In the genomic region with DNA sequence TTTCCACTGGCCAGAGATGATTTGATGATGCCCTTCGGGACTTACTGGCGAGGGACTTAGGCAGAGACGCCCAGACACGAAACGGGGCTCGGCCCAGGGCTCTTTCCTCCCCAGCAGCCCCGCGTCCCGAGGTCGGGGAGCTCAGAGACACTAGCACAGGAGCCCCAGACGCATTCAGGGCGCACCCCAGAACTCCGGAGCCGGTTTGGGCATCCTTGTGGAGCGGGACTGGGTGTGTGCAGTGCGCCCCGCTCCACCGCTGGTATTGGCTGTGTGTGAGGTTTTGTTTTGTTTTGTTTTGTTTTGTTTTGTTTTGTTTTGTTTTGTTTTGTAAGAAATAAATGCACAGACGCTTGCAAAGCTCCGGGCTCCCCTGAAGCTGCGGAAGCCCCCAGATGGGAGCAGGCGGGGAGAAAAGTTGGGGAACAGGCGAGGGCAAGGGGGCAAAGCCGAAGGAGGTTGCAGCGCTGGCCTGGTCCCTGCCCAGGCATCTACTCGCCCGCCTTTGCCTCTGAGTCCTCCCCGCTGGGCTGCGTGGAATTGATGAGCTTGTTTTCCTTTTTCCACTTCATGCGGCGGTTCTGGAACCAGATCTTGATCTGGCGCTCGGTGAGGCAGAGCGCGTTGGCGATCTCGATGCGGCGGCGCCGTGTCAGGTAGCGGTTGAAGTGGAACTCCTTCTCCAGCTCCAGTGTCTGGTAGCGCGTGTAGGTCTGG, we compare ENCODE assay signal across 16 cellular contexts. TPM values are rescaled to one million over a fixed set of nuclear protein-coding genes. Genes with fewer than 3 reads are reported as not detected.
DNase-seq lines count a peak whose midpoint lies in the region; ATAC-seq and TF ChIP-seq lines count a peak whose summit lies in the region.
"Had no signal": no experiment of that assay in that cellular context is flagged by ENCODE, and none has a peak within 500 bp of the region (broad histone marks: within the 10 kb centered on the region; RNA-seq: fewer than 3 reads in every experiment).

No MANE protein-coding gene starts in this region.

- peak overlapping the region; percentile 93 for H3K27ac ChIP-seq in AG04450 (ENCODE audit: low read depth, low read length)
- no peak overlapping the region for H3K27ac ChIP-seq in foreskin keratinocyte
- H3K27ac ChIP-seq in osteoblast (ENCODE audit: low read depth, low read length) = no peak overlapping the region

- no peaks in the 10 kb centered on the region for H3K9me3 Mint-ChIP-seq in stimulated activated naive CD8-positive, alpha-beta T cell treated with anti-CD3 and anti-CD28 coated beads, Interleukin-15, amount 100 ng/mL, for 72 hours
- H3K9me3 Mint-ChIP-seq: stimulated activated effector memory CD8-positive, alpha-beta T cell treated with anti-CD3 and anti-CD28 coated beads, Interleukin-12 subunit alpha, Interleukin-12 subunit beta, amount 100 ng/mL, for 72 hours had no signal

- H3K27me3 ChIP-seq in AG04450 (ENCODE audit: control insufficient read depth, insufficient read depth, low read length) (no peaks in the 10 kb centered on the region), foreskin keratinocyte (no peaks in the 10 kb centered on the region), osteoblast (ENCODE audit: insufficient read depth, low read length) (no peaks in the 10 kb centered on the region)

- H4K20me1 ChIP-seq in osteoblast (ENCODE audit: insufficient read depth, low read length) = peaks cover 9% of the 10 kb centered on the region

- no peak overlapping the region for H2AFZ ChIP-seq in osteoblast (ENCODE audit: low read length)

- TF ChIP-seq CTCF in AG04450 (IDR thresholded peaks at IDR 0.05; ENCODE audit: low read depth, low read length) (no peak), foreskin keratinocyte (conservative IDR thresholded peaks at IDR 0.05) (no peak), osteoblast (IDR thresholded peaks at IDR 0.05; ENCODE audit: extremely low read depth, low read depth, low read length) (no peak)

- peak overlapping the region; percentile 58 for H3K4me3 ChIP-seq in AG04450 (ENCODE audit: low read depth, low read length)
- H3K4me3 ChIP-seq in osteoblast (ENCODE audit: insufficient read depth, low read length) = no peak overlapping the region

- H3K4me2 ChIP-seq in osteoblast (ENCODE audit: insufficient read depth, low read length) = no peak overlapping the region

- H3K27ac Mint-ChIP-seq in stimulated activated naive CD8-positive, alpha-beta T cell treated with anti-CD3 and anti-CD28 coated beads, Interleukin-15, amount 100 ng/mL, for 72 hours = no peak overlapping the region
- H3K27ac Mint-ChIP-seq: stimulated activated effector memory CD8-positive, alpha-beta T cell treated with anti-CD3 and anti-CD28 coated beads, Interleukin-12 subunit alpha, Interleukin-12 subunit beta, amount 100 ng/mL, for 72 hours had no signal

- H3K36me3 ChIP-seq in osteoblast (ENCODE audit: insufficient read depth, low read length) = peaks cover 53% of the 10 kb centered on the region

- H3K9me3 ChIP-seq in AG04450 (ENCODE audit: control insufficient read depth, insufficient read depth, low read length) (no peaks in the 10 kb centered on the region; the same call in 1 of the 2 replicates), osteoblast (ENCODE audit: low read depth, low read length) (no peaks in the 10 kb centered on the region)

- no peak overlapping the region for H3K4me3 Mint-ChIP-seq in stimulated activated naive CD8-positive, alpha-beta T cell treated with anti-CD3 and anti-CD28 coated beads, Interleukin-15, amount 100 ng/mL, for 72 hours
- H3K4me3 Mint-ChIP-seq: stimulated activated effector memory CD8-positive, alpha-beta T cell treated with anti-CD3 and anti-CD28 coated beads, Interleukin-12 subunit alpha, Interleukin-12 subunit beta, amount 100 ng/mL, for 72 hours had no signal

- peaks cover 12% of the 10 kb centered on the region for H3K4me1 Mint-ChIP-seq in stimulated activated naive CD8-positive, alpha-beta T cell treated with anti-CD3 and anti-CD28 coated beads, Interleukin-15, amount 100 ng/mL, for 72 hours

- H3K4me1 ChIP-seq in foreskin keratinocyte (no peaks in the 10 kb centered on the region), osteoblast (ENCODE audit: insufficient read depth, low read length) (peaks cover 33% of the 10 kb centered on the region)

- H3K27me3 Mint-ChIP-seq in stimulated activated naive CD8-positive, alpha-beta T cell treated with anti-CD3 and anti-CD28 coated beads, Interleukin-15, amount 100 ng/mL, for 72 hours = peaks cover 79% of the 10 kb centered on the region

- POLR2A ChIA-PET in AG04450 (lab: Yijun Ruan, JAX) = interaction anchor here (0.6 to 3.3 kb wide), 6 partner anchors 10 to 946 kb away, joined by 3 to 21 read pairs (median 4); a partner anchor contains a TSS

- ATAC-seq in SK-N-SH treated with all-trans-retinoic acid at 6 μM for 48 hours = peak; percentile 4; the same call in 1 of the 3 replicates
- no peak for ATAC-seq in foreskin keratinocyte
- no peak for ATAC-seq in stimulated activated naive CD8-positive, alpha-beta T cell treated with anti-CD3 and anti-CD28 coated beads, Interleukin-15, amount 100 ng/mL, for 72 hours
- no peak for ATAC-seq in HG02970 (IDR thresholded peaks at IDR 0.05; ENCODE audit: low FRiP score, unreplicated experiment)
- no peak for ATAC-seq in HG02852 (IDR thresholded peaks at IDR 0.05; ENCODE audit: unreplicated experiment)
- ATAC-seq: stimulated activated effector memory CD8-positive, alpha-beta T cell treated with anti-CD3 and anti-CD28 coated beads, Interleukin-12 subunit alpha, Interleukin-12 subunit beta, amount 100 ng/mL, for 72 hours had no signal

- peaks cover 98% of the 10 kb centered on the region for H3K79me2 ChIP-seq in osteoblast (ENCODE audit: insufficient read depth, low read length)

- DNase-seq in AG04450 (ENCODE audit: low read depth, low spot score) = no peak
- peak; percentile 18 to 54 for DNase-seq in foreskin keratinocyte
- DNase-seq in osteoblast (ENCODE audit: insufficient read length, low spot score, missing footprints) = peak; percentile 80
- no peak for DNase-seq in stimulated activated naive CD8-positive, alpha-beta T cell treated with anti-CD3 and anti-CD28 coated beads, Interleukin-15, amount 100 ng/mL, for 72 hours
- no peak for DNase-seq in activated CD4-positive, alpha-beta T cell treated with anti-CD3 and anti-CD28 coated beads for 1 hour
- DNase-seq: activated CD4-positive, alpha-beta T cell treated with anti-CD3 and anti-CD28 coated beads, Interleukin-2, amount 50 U/mL, for 4 hours; foreskin melanocyte; GDM1; NCI-H1048; NK-92 treated with Interleukin-12 subunit alpha and Interleukin-12 subunit beta, amount 100 ng/mL, for 24 hours; SIG-M5; T1000 had no signal

- CTCF ChIA-PET in AG04450 (lab: Charles Lee) = interaction anchor here (0.6 to 7.8 kb wide), 16 partner anchors 8 to 1291 kb away, joined by 3 to 93 read pairs (median 10); a partner anchor contains a TSS

TF ChIP-seq in SK-N-SH treated with all-trans-retinoic acid at 6 μM for 48 hours, 23 proteins besides CTCF, POLR2A, EP300 and RAD21:
- TF ChIP-seq ISL1 (CRISPR knock-in tag; IDR thresholded peaks at IDR 0.05) = no peak

RNA-seq across cellular contexts. Expression of a gene that starts 1.8 kb away (rescaled TPM):
- polyA plus RNA-seq in AG04450 (2011; rRNA removed) (48.3 and 51.0 TPM in 2 replicates), foreskin keratinocyte (2.4 and 3.0 TPM in 2 replicates)
- polyA minus RNA-seq in AG04450 (2011; rRNA and poly(A)+ RNA removed) = 37.7 and 49.7 TPM in 2 replicates
- total RNA-seq in foreskin keratinocyte (3.8 and 4.3 TPM in 2 replicates), osteoblast (3.2 and 5.8 TPM in 2 replicates)

RNA-seq across cellular contexts. Expression of a gene that starts 2.2 kb away (rescaled TPM):
- polyA plus RNA-seq in AG04450 (2011; rRNA removed) = 1.2 and 1.3 TPM in 2 replicates
- 0.91 and 2.1 TPM in 2 replicates for polyA minus RNA-seq in AG04450 (2011; rRNA and poly(A)+ RNA removed)
- total RNA-seq in foreskin keratinocyte = 2.6 and 3.4 TPM in 2 replicates
- polyA plus RNA-seq in foreskin keratinocyte = 0.31 and 0.40 TPM in 2 replicates
- 5.0 and 7.6 TPM in 2 replicates for total RNA-seq in osteoblast

RNA-seq across cellular contexts. Expression of a gene that starts 7.1 kb away (rescaled TPM):
- polyA plus RNA-seq in AG04450 (2011; rRNA removed) = 1.6 and 1.9 TPM in 2 replicates
- polyA minus RNA-seq in AG04450 (2011; rRNA and poly(A)+ RNA removed) = 2.2 and 2.6 TPM in 2 replicates
- 1.2 and 2.1 TPM in 2 replicates for total RNA-seq in foreskin keratinocyte
- polyA plus RNA-seq in foreskin keratinocyte = 1.0 and 1.4 TPM in 2 replicates
- 3.5 and 4.0 TPM in 2 replicates for total RNA-seq in osteoblast

RNA-seq across cellular contexts. Expression of a gene that starts 11.2 kb away (rescaled TPM):
- polyA plus RNA-seq in AG04450 (2011; rRNA removed) (5.1 and 5.3 TPM in 2 replicates), foreskin keratinocyte (14.5 and 15.6 TPM in 2 replicates)
- 1.7 and 2.6 TPM in 2 replicates for polyA minus RNA-seq in AG04450 (2011; rRNA and poly(A)+ RNA removed)
- total RNA-seq in foreskin keratinocyte (13.1 and 13.3 TPM in 2 replicates), osteoblast (3.6 and 4.4 TPM in 2 replicates)

RNA-seq across cellular contexts. Expression of a gene that starts 14.8 kb away (rescaled TPM):
- polyA plus RNA-seq in AG04450 (2011; rRNA removed) = 5.4 and 5.8 TPM in 2 replicates
- 3.6 and 4.2 TPM in 2 replicates for polyA minus RNA-seq in AG04450 (2011; rRNA and poly(A)+ RNA removed)
- 0.82 and 1.6 TPM in 2 replicates for total RNA-seq in foreskin keratinocyte
- polyA plus RNA-seq in foreskin keratinocyte = 1.3 and 2.3 TPM in 2 replicates
- 0.72 and 1.2 TPM in 2 replicates for total RNA-seq in osteoblast

Comparison
In these comparisons a context has a peak if more than half of its experiments do, and no peak if none do; other contexts are left out.
1. DNase-seq: peak in foreskin keratinocyte (2 of 2) and osteoblast (single experiment); none in AG04450 (single experiment), stimulated activated naive CD8-positive, alpha-beta T cell treated with anti-CD3 and anti-CD28 coated beads, Interleukin-15, amount 100 ng/mL, for 72 hours (0 of 2) and activated CD4-positive, alpha-beta T cell treated with anti-CD3 and anti-CD28 coated beads for 1 hour (single experiment).